21 cellular contexts compared by ENCODE assay signal in the genomic region with DNA sequence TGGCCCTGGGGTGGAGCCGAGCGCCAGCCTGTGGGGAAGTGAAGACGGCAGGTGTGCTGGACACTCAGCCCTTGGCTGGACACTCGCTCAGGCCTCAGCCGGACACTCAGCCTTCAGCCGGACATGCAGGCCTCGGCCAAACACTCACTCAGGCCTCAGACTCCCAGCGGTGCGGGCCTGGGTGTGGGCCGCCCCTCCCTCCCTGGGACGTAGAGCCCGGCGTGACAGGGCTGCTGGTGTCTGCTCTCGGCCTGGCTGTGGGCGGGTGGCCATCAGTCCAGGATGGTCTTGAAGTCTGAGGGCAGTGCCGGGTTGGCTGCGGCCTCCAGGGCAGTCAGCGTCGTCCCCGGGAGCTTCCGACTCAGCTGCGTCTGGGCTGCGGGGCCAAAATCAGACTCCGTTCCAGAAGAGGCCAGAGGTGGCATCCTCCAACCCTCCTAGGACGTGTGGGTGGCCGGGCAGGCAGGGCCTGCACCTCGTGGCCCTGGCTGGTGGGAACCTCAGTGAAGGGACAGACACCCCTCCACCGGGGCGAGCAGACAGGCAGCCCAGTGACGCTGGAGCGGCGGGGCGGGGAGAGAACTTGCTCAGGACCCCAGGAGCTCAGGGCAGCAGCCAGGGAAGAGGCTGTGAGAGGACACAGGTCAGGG. TPM values are rescaled to one million over a fixed set of nuclear protein-coding genes. Genes with fewer than 3 reads are reported as not detected.
DNase-seq lines count a peak whose midpoint lies in the region; ATAC-seq and TF ChIP-seq lines count a peak whose summit lies in the region.
"Had no signal": no experiment of that assay in that cellular context is flagged by ENCODE, and none has a peak within 500 bp of the region (broad histone marks: within the 10 kb centered on the region; RNA-seq: fewer than 3 reads in every experiment).

No MANE protein-coding gene starts in this region.

- H3K27ac ChIP-seq in right cardiac atrium (ENCODE audit: low read length) (no peak overlapping the region), right atrium auricular region (no peak overlapping the region), HUES6 (ENCODE audit: low read depth, low read length) (peak overlapping the region; percentile 26; the same call in 1 of the 2 replicates), stomach (no peak overlapping the region)

- H3K4me3 ChIP-seq in right cardiac atrium (ENCODE audit: low read length) (no peak overlapping the region), right atrium auricular region (no peak overlapping the region), HUES6 (ENCODE audit: low read depth, low read length) (no peak overlapping the region), stomach (no peak overlapping the region)
- H3K4me3 ChIP-seq: BLaER1 had no signal

- no peaks in the 10 kb centered on the region for H3K9me3 ChIP-seq in right cardiac atrium (ENCODE audit: control insufficient read depth, low read length)
- no peaks in the 10 kb centered on the region for H3K9me3 ChIP-seq in right atrium auricular region
- no peaks in the 10 kb centered on the region for H3K9me3 ChIP-seq in HUES6 (ENCODE audit: control insufficient read depth, insufficient read depth, low read depth, low read length)
- no peaks in the 10 kb centered on the region for H3K9me3 ChIP-seq in stomach
- H3K9me3 ChIP-seq: BLaER1 had no signal

- peak overlapping the region; percentile 11 for H3K9ac ChIP-seq in HUES6 (ENCODE audit: low read length)
- H3K9ac ChIP-seq: BLaER1 had no signal

- H3K27me3 ChIP-seq in right cardiac atrium (ENCODE audit: control insufficient read depth, insufficient read depth) (no peaks in the 10 kb centered on the region), right atrium auricular region (no peaks in the 10 kb centered on the region), HUES6 (ENCODE audit: control insufficient read depth, insufficient read depth, low read length) (no peaks in the 10 kb centered on the region; the same call in 1 of the 2 replicates), stomach (peaks cover 0 to 26% (median 0%) of the 10 kb centered on the region in 3 donors)

- ATAC-seq in right cardiac atrium (no peak), GM19452 (IDR thresholded peaks at IDR 0.05; ENCODE audit: unreplicated experiment) (no peak)
- ATAC-seq: HCT116, HepG2 had no signal

- no peaks in the 10 kb centered on the region for H3K4me1 ChIP-seq in right cardiac atrium (ENCODE audit: control insufficient read depth, insufficient read depth, low read length)
- H3K4me1 ChIP-seq in right atrium auricular region, result no peaks in the 10 kb centered on the region
- no peaks in the 10 kb centered on the region for H3K4me1 ChIP-seq in HUES6 (ENCODE audit: control insufficient read depth, insufficient read depth, low read length)
- no peaks in the 10 kb centered on the region for H3K4me1 ChIP-seq in stomach

- TF ChIP-seq POLR2A in stomach (IDR thresholded peaks at IDR 0.05), result no peak

- TF ChIP-seq EP300 in stomach (IDR thresholded peaks at IDR 0.05), result no peak

- intact Hi-C loops in right cardiac atrium (cut with DNase I) (no loop called here), stomach (cut with DNase I; ENCODE audit: low total_unique reads) (no loop called here)

- peak in 2 of 3 donors; percentile 36 to 46 for DNase-seq in right cardiac atrium
- DNase-seq in right atrium auricular region (ENCODE audit: low spot score), result no peak
- DNase-seq in glomerular visceral epithelial cell (ENCODE audit: extremely low spot score), result peak; percentile 60
- DNase-seq in stomach, result no peak
- no peak for DNase-seq in NCI-H1930 (lab: John Stamatoyannopoulos, UW)
- DNase-seq: 8988T; CD4-positive, alpha-beta memory T cell; DMS153; DMS79; GDM1; GOT3; H7 had no signal

- 80% methylated on average over 33 of the region's 33 CpGs for WGBS in right cardiac atrium
- WGBS in stomach, 5 donors, result 86 to 92% (median 90%) methylated on average over 24 to 33 of the region's 33 CpGs

- no peaks in the 10 kb centered on the region for H3K36me3 ChIP-seq in right atrium auricular region
- no peaks in the 10 kb centered on the region; the same call in 1 of the 2 replicates for H3K36me3 ChIP-seq in HUES6 (ENCODE audit: control insufficient read depth, insufficient read depth, low read length)
- no peaks in the 10 kb centered on the region for H3K36me3 ChIP-seq in stomach

- TF ChIP-seq CTCF in right atrium auricular region (IDR thresholded peaks at IDR 0.05) (no peak), stomach (IDR thresholded peaks at IDR 0.05) (no peak)

RNA-seq across cellular contexts. Expression of a gene that starts 28.4 kb away (rescaled TPM):
- total RNA-seq in right cardiac atrium, result not detected
- polyA plus RNA-seq in right cardiac atrium, result not detected
- total RNA-seq in right atrium auricular region, result not detected
- total RNA-seq in stomach, result not detected
- polyA plus RNA-seq in stomach, result not detected
- total RNA-seq: A673; CD4-positive, alpha-beta memory T cell; H7; HepG2 had no signal
- polyA plus RNA-seq: AG04450; CD14-positive monocyte; CD4-positive, alpha-beta memory T cell; HepG2; IgD-negative memory B cell had no signal

RNA-seq across cellular contexts. Expression of a gene that starts 41.3 kb away (rescaled TPM):
- total RNA-seq in right cardiac atrium (not detected), right atrium auricular region (not detected), stomach (1 to 10 TPM in 1 of 5 donors, under 1 TPM in 1, not detected in 3; 0.37 to 4.0 TPM)
- polyA plus RNA-seq in right cardiac atrium (not detected), stomach (under 1 TPM in 2 of 3 donors, not detected in 1; 0.19 to 0.40 TPM)
- total RNA-seq: CD4-positive, alpha-beta memory T cell had no signal
- polyA plus RNA-seq: AG04450, CD14-positive monocyte, IgD-negative memory B cell had no signal

RNA-seq across cellular contexts. Expression of a gene that starts 52.2 kb away (rescaled TPM):
- total RNA-seq in right cardiac atrium (not detected), right atrium auricular region (not detected), stomach (1 to 10 TPM in 1 of 5 donors, under 1 TPM in 2, not detected in 2; 0.43 to 5.5 (median 0.89) TPM)
- polyA plus RNA-seq in right cardiac atrium (not detected), stomach (under 1 TPM in 2 of 3 donors, not detected in 1; 0.13 to 0.19 TPM)
- total RNA-seq: A673; CD4-positive, alpha-beta memory T cell had no signal
- polyA plus RNA-seq: AG04450; CD14-positive monocyte; CD4-positive, alpha-beta memory T cell; HepG2; IgD-negative memory B cell had no signal

Comparison
In these comparisons a context has a peak if more than half of its experiments do, and no peak if none do; other contexts are left out.
1. DNase-seq: peak in right cardiac atrium (2 of 3) and glomerular visceral epithelial cell (single experiment); none in right atrium auricular region (single experiment), stomach (single experiment) and NCI-H1930 (0 of 2).